Comparison of ENCODE assay signal across 9 cellular contexts in genomic region chr16:1348441-1348840, GRCh38.
"Had no signal": no experiment of that assay in that cellular context is flagged by ENCODE, and none has a peak within 500 bp of the region (broad histone marks: within the 10 kb centered on the region; RNA-seq: fewer than 3 reads in every experiment).

No MANE protein-coding gene starts in this region.

- H3K36me3 Mint-ChIP-seq: IgD-negative memory B cell had no signal

- ATAC-seq: GM23338 had no signal

- FAIRE-seq: H1, H54, HTR-8/SVneo had no signal

- H3K27me3 Mint-ChIP-seq: IgD-negative memory B cell had no signal

- H3K27ac Mint-ChIP-seq: GM23338, H9 had no signal

- H3K9ac ChIP-seq: KMS-11 had no signal

- H3K27ac ChIP-seq: KMS-11 had no signal

- H3K4me3 Mint-ChIP-seq: GM23338 had no signal

- H3K4me2 ChIP-seq: GM23338, KMS-11 had no signal

- H3K9me3 Mint-ChIP-seq: H9, IgD-negative memory B cell had no signal

- H3K4me3 ChIP-seq: GM23338 had no signal

- DNase-seq: H9, HCEC 1CT, KBM-7 had no signal

- H2AFZ ChIP-seq: GM23338 had no signal
